1 cellular context compared by ENCODE assay signal in genomic region chr17:59141860-59142259, GRCh38.
A peak's percentile ranks its signal among the peaks of the same experiment; 100 is the strongest.
TF ChIP-seq lines count a peak whose summit lies in the region.

No MANE protein-coding gene starts in this region.

TF ChIP-seq in HepG2, 621 proteins besides CTCF, POLR2A, EP300 and RAD21 (continued from another document and continues in another):
- TF ChIP-seq MAX (IDR thresholded peaks at IDR 0.05) (no peak), MXD1 (CRISPR knock-in tag; IDR thresholded peaks at IDR 0.05) (no peak), ZNF501 (CRISPR knock-in tag; IDR thresholded peaks at IDR 0.05) (no peak), IKZF1 (IDR thresholded peaks at IDR 0.05) (no peak), PHF20 (CRISPR knock-in tag; IDR thresholded peaks at IDR 0.05) (no peak), NR2F6 (IDR thresholded peaks at IDR 0.05) (no peak), NR2F6 (CRISPR knock-in tag; IDR thresholded peaks at IDR 0.05) (no peak), MTF2 (CRISPR knock-in tag; IDR thresholded peaks at IDR 0.05; ENCODE audit: borderline replicate concordance) (no peak), FOXK2 (IDR thresholded peaks at IDR 0.05) (no peak), SKIL (CRISPR knock-in tag; IDR thresholded peaks at IDR 0.05; ENCODE audit: borderline replicate concordance) (peak; percentile 24; the same call in 1 of the 2 replicates), FLYWCH1 (CRISPR knock-in tag; IDR thresholded peaks at IDR 0.05) (no peak), ZMYM4 (CRISPR knock-in tag; IDR thresholded peaks at IDR 0.05) (no peak), SSRP1 (CRISPR knock-in tag; IDR thresholded peaks at IDR 0.05) (no peak), HNF4A (CRISPR knock-in tag; IDR thresholded peaks at IDR 0.05) (peak; percentile 57), TFAP4 (IDR thresholded peaks at IDR 0.05; ENCODE audit: borderline replicate concordance, low read depth) (no peak), MEF2D (CRISPR knock-in tag; IDR thresholded peaks at IDR 0.05) (0 out of 2 replicates have a peak, but pooled peaks have one; percentile 41), ZSCAN9 (CRISPR knock-in tag; IDR thresholded peaks at IDR 0.05; ENCODE audit: borderline replicate concordance) (no peak), PHF21A (CRISPR knock-in tag; IDR thresholded peaks at IDR 0.05) (no peak), GPN1 (CRISPR knock-in tag; IDR thresholded peaks at IDR 0.05; ENCODE audit: borderline replicate concordance) (no peak), ZKSCAN1 (IDR thresholded peaks at IDR 0.05; ENCODE audit: low read length) (no peak), ZNF605 (CRISPR knock-in tag; IDR thresholded peaks at IDR 0.05) (0 out of 2 replicates have a peak, but pooled peaks have one; percentile 7), MIER3 (CRISPR knock-in tag; IDR thresholded peaks at IDR 0.05; ENCODE audit: borderline replicate concordance) (0 out of 2 replicates have a peak, but pooled peaks have one; percentile 36), ZNF790 (CRISPR knock-in tag; IDR thresholded peaks at IDR 0.05; ENCODE audit: borderline replicate concordance) (no peak), THAP7 (CRISPR knock-in tag; IDR thresholded peaks at IDR 0.05) (no peak), SOX5 (CRISPR knock-in tag; IDR thresholded peaks at IDR 0.05; ENCODE audit: borderline replicate concordance) (peak; percentile 14; the same call in 1 of the 2 replicates), KDM5B (CRISPR knock-in tag; IDR thresholded peaks at IDR 0.05; ENCODE audit: borderline replicate concordance) (no peak), BRD4 (CRISPR knock-in tag; IDR thresholded peaks at IDR 0.05) (no peak), SPEN (CRISPR knock-in tag; IDR thresholded peaks at IDR 0.05; ENCODE audit: low read depth) (peak; percentile 45; the same call in 1 of the 2 replicates), ZNF383 (CRISPR knock-in tag; IDR thresholded peaks at IDR 0.05; ENCODE audit: borderline replicate concordance) (no peak), BCL6 (CRISPR knock-in tag; IDR thresholded peaks at IDR 0.05) (no peak), ZC3H4 (CRISPR knock-in tag; IDR thresholded peaks at IDR 0.05; ENCODE audit: borderline replicate concordance) (no peak), MXI1 (IDR thresholded peaks at IDR 0.05; ENCODE audit: borderline replicate concordance, low read depth, low read length) (peak; percentile 52; the same call in 1 of the 3 replicates), NFE2L1 (CRISPR knock-in tag; IDR thresholded peaks at IDR 0.05; ENCODE audit: borderline replicate concordance) (no peak), NR2F1 (CRISPR knock-in tag; IDR thresholded peaks at IDR 0.05) (no peak), ZNF800 (CRISPR knock-in tag; IDR thresholded peaks at IDR 0.05) (no peak), ZNF570 (CRISPR knock-in tag; IDR thresholded peaks at IDR 0.05; ENCODE audit: borderline replicate concordance) (no peak), JUND (CRISPR knock-in tag; IDR thresholded peaks at IDR 0.05) (no peak), SAFB2 (CRISPR knock-in tag; IDR thresholded peaks at IDR 0.05; ENCODE audit: borderline replicate concordance, low read depth) (no peak), ETV5 (CRISPR knock-in tag; IDR thresholded peaks at IDR 0.05; ENCODE audit: borderline replicate concordance) (no peak), RARA (CRISPR knock-in tag; IDR thresholded peaks at IDR 0.05) (peak; percentile 81), ZZZ3 (CRISPR knock-in tag; IDR thresholded peaks at IDR 0.05; ENCODE audit: borderline replicate concordance) (no peak), RFXAP (CRISPR knock-in tag; IDR thresholded peaks at IDR 0.05; ENCODE audit: borderline replicate concordance) (no peak), ZNF33A (CRISPR knock-in tag; IDR thresholded peaks at IDR 0.05; ENCODE audit: borderline replicate concordance) (no peak), FOXO4 (CRISPR knock-in tag; conservative IDR thresholded peaks at IDR 0.05) (no peak), ARID5B (CRISPR knock-in tag; IDR thresholded peaks at IDR 0.05) (peak; percentile 56; the same call in 1 of the 2 replicates), ZNF350 (CRISPR knock-in tag; IDR thresholded peaks at IDR 0.05; ENCODE audit: borderline replicate concordance, low read depth) (no peak), ZNF550 (CRISPR knock-in tag; IDR thresholded peaks at IDR 0.05; ENCODE audit: borderline replicate concordance) (no peak), ATF7 (IDR thresholded peaks at IDR 0.05) (0 out of 2 replicates have a peak, but pooled peaks have one; percentile 5), ATF7 (CRISPR knock-in tag; IDR thresholded peaks at IDR 0.05) (no peak), TARDBP (CRISPR knock-in tag; IDR thresholded peaks at IDR 0.05) (no peak), ZNF879 (CRISPR knock-in tag; IDR thresholded peaks at IDR 0.05) (no peak), ZNF674 (CRISPR knock-in tag; IDR thresholded peaks at IDR 0.05; ENCODE audit: low read depth) (no peak), NRL (CRISPR knock-in tag; IDR thresholded peaks at IDR 0.05; ENCODE audit: borderline replicate concordance) (no peak), NFE2 (CRISPR knock-in tag; IDR thresholded peaks at IDR 0.05) (no peak), PHF5A (CRISPR knock-in tag; IDR thresholded peaks at IDR 0.05; ENCODE audit: low read depth, unreplicated experiment) (no peak), DNMT1 (CRISPR knock-in tag; IDR thresholded peaks at IDR 0.05) (no peak), ZBTB8A (CRISPR knock-in tag; IDR thresholded peaks at IDR 0.05; ENCODE audit: borderline replicate concordance, low read depth) (no peak), HMG20A (CRISPR knock-in tag; IDR thresholded peaks at IDR 0.05; ENCODE audit: borderline replicate concordance) (no peak)
- TF ChIP-seq, protein P1, sequence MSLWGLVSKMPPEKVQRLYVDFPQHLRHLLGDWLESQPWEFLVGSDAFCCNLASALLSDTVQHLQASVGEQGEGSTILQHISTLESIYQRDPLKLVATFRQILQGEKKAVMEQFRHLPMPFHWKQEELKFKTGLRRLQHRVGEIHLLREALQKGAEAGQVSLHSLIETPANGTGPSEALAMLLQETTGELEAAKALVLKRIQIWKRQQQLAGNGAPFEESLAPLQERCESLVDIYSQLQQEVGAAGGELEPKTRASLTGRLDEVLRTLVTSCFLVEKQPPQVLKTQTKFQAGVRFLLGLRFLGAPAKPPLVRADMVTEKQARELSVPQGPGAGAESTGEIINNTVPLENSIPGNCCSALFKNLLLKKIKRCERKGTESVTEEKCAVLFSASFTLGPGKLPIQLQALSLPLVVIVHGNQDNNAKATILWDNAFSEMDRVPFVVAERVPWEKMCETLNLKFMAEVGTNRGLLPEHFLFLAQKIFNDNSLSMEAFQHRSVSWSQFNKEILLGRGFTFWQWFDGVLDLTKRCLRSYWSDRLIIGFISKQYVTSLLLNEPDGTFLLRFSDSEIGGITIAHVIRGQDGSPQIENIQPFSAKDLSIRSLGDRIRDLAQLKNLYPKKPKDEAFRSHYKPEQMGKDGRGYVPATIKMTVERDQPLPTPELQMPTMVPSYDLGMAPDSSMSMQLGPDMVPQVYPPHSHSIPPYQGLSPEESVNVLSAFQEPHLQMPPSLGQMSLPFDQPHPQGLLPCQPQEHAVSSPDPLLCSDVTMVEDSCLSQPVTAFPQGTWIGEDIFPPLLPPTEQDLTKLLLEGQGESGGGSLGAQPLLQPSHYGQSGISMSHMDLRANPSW (CRISPR knock-in tag; IDR thresholded peaks at IDR 0.05; ENCODE audit: borderline replicate concordance): no peak
- TF ChIP-seq, protein P2, sequence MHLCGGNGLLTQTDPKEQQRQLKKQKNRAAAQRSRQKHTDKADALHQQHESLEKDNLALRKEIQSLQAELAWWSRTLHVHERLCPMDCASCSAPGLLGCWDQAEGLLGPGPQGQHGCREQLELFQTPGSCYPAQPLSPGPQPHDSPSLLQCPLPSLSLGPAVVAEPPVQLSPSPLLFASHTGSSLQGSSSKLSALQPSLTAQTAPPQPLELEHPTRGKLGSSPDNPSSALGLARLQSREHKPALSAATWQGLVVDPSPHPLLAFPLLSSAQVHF (CRISPR knock-in tag; IDR thresholded peaks at IDR 0.05): no peak
- TF ChIP-seq, protein P3, sequence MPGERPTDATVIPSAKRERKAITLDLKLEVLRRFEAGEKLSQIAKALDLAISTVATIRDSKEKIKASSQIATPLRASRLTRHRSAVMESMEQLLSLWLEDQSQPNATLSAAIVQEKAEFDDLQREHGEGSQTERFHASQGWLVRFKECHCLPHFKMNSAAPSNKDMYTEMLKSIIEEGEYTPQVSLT (CRISPR knock-in tag; IDR thresholded peaks at IDR 0.05; ENCODE audit: borderline replicate concordance, low read depth): no peak
